11 cellular contexts compared by ENCODE assay signal in the genomic region with DNA sequence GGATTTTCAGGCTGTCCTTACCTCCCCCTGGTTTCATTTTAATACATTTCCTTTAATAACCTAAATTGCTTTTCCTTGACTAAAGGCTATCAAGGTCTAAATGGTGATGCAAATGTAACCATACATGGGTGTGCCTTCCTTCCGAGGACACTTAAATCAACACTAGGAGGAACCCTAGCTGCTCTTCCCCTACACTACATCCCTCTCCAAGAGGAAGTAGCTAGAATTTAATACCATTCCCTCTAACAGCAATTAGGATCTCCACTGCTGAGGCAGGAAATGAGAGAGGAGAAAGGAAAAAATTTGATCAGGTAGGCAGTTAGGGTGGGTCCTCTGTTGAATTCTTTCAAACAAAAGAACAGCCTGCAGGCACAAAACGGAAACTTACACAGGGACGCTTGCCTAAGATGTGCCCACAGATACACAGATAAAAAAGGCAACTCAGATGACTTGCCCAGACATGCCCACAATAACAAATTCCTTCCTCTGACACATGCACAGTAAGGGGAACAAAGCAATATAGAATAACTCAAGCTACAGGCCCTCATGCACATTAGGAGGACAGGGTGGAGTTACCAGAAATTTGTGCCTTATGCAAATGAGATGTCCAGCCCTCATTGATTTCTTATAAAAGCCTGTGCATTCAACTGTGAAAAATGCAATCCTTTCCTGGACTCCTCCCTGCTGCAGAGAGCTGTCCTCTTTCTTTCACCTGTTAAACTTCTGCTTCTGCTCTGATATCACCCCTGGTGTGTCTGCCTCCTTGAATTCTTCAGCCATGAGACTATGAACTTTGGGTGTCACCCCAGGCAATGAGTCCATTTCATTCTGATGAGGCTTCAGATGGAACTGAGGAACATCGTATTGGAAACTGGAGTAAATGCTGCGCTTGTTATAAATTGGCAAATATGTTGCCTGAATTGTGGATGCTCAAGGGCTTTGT.
A peak's percentile ranks its signal among the peaks of the same experiment; 100 is the strongest.
DNase-seq lines count a peak whose midpoint lies in the region; ATAC-seq and TF ChIP-seq lines count a peak whose summit lies in the region.
"Had no signal": no experiment of that assay in that cellular context is flagged by ENCODE, and none has a peak within 500 bp of the region (broad histone marks: within the 10 kb centered on the region; RNA-seq: fewer than 3 reads in every experiment).

No MANE protein-coding gene starts in this region.

- no peaks in the 10 kb centered on the region for H4K20me1 ChIP-seq in SU-DHL-6 (ENCODE audit: low read depth, low read length)

- peaks cover 5% of the 10 kb centered on the region; the same call in 1 of the 2 replicates for H3K9me3 ChIP-seq in SU-DHL-6 (ENCODE audit: insufficient read depth, low read length)

- ATAC-seq in GM18520 (IDR thresholded peaks at IDR 0.05; ENCODE audit: unreplicated experiment): peak; percentile 62
- ATAC-seq in HG03354 (IDR thresholded peaks at IDR 0.05; ENCODE audit: poor library complexity, severe bottlenecking, unreplicated experiment): no peak

- H3K36me3 ChIP-seq in SU-DHL-6 (ENCODE audit: low read length) (no peaks in the 10 kb centered on the region), kidney epithelial cell (ENCODE audit: control insufficient read depth, insufficient read depth, low read length) (no peaks in the 10 kb centered on the region)

- H3K9me2 ChIP-seq in SU-DHL-6 (replicated peaks; ENCODE audit: insufficient read depth, low read length): no peaks in the 10 kb centered on the region

- H3K79me2 ChIP-seq in SU-DHL-6 (ENCODE audit: insufficient read depth, low read length): no peaks in the 10 kb centered on the region

- no peak for TF ChIP-seq RAD21 in Ishikawa (IDR thresholded peaks at IDR 0.05; ENCODE audit: low read depth)

- peak; percentile 31 for DNase-seq in kidney epithelial cell (ENCODE audit: low read depth)
- DNase-seq in dedifferentiated amniotic fluid mesenchymal stem cell (ENCODE audit: extremely low spot score): no peak
- DNase-seq in NAMALWA (ENCODE audit: low spot score): no peak
- DNase-seq in NCI-H1694 (lab: John Stamatoyannopoulos, UW): no peak
- DNase-seq: activated CD4-positive, alpha-beta T cell treated with anti-CD3 and anti-CD28 coated beads, Interleukin-2, amount 50 U/mL, for 4 hours; NCI-H1694 treated with DMSO at 0.1 percent for 48 hours had no signal

- H3K4me2 ChIP-seq in SU-DHL-6 (ENCODE audit: low read depth, low read length, poor library complexity, severe bottlenecking): no peak overlapping the region

- peak overlapping the region; percentile 35 for H2AFZ ChIP-seq in SU-DHL-6 (ENCODE audit: low read depth, low read length, severe bottlenecking)

- H3K4me3 ChIP-seq in SU-DHL-6 (ENCODE audit: insufficient read depth, low read length, poor library complexity, severe bottlenecking) (no peak overlapping the region), kidney epithelial cell (ENCODE audit: low read depth, low read length) (no peak overlapping the region)
- H3K4me3 ChIP-seq: lung had no signal

- TF ChIP-seq CTCF in SU-DHL-6 (IDR thresholded peaks at IDR 0.05; ENCODE audit: insufficient read depth, low read length, poor library complexity, severe bottlenecking) (no peak), kidney epithelial cell (IDR thresholded peaks at IDR 0.05; ENCODE audit: insufficient read depth, low read length, poor library complexity, severe bottlenecking) (no peak)

- no peak; the same call in 1 of the 2 replicates for TF ChIP-seq EP300 in Ishikawa (IDR thresholded peaks at IDR 0.05; ENCODE audit: borderline replicate concordance)

- no peaks in the 10 kb centered on the region for H3K27me3 ChIP-seq in SU-DHL-6 (ENCODE audit: low read length)
- no peaks in the 10 kb centered on the region for H3K27me3 ChIP-seq in kidney epithelial cell (ENCODE audit: control insufficient read depth, insufficient read depth, low read length)

- no peaks in the 10 kb centered on the region for H3F3A ChIP-seq in SU-DHL-6 (ENCODE audit: insufficient read depth)

- no peak overlapping the region for H3K9ac ChIP-seq in SU-DHL-6 (ENCODE audit: low read length)

- H3K27ac ChIP-seq in SU-DHL-6 (ENCODE audit: low read depth, low read length): no peak overlapping the region

TF ChIP-seq in Ishikawa, 13 proteins besides CTCF, POLR2A, EP300 and RAD21:
- TF ChIP-seq FOXM1 (IDR thresholded peaks at IDR 0.05; ENCODE audit: borderline replicate concordance, low read depth): peak; percentile 29; the same call in 1 of the 2 replicates
- no peak for TF ChIP-seq TAF1 (IDR thresholded peaks at IDR 0.05; ENCODE audit: low read depth)
